ENCODE assay signal across 17 cellular contexts in the genomic region with DNA sequence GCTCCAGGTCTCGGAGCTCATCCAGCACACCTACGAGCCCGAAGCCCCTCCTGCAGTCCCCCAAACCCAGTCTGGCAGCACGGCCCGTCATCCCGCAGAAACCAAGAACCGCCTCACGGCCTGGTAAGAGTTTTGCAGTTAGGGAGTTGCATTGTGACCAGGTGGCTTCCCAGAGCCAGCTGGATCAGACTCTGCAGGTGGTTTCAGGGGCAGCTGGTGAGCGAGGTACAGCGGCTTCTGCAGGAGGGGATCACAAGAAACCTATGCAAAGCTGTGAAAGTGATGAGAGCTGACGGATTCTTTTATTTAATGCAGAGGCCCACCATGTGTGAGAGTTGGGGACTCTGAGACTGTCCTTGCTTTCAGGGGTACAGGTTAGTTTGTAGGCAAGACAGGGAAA.
"Had no signal": no experiment of that assay in that cellular context is flagged by ENCODE, and none has a peak within 500 bp of the region (broad histone marks: within the 10 kb centered on the region; RNA-seq: fewer than 3 reads in every experiment).

No MANE protein-coding gene starts in this region.

- ATAC-seq: activated T-helper 17 cell treated with anti-CD3 and anti-CD28 coated beads, Interleukin-2, amount 50 U/mL, for 72 hours; gastroesophageal sphincter; naive thymus-derived CD4-positive, alpha-beta T cell; sciatic nerve; stimulated activated memory B cell treated with anti-CD40 and anti-IgM and Interleukin-4, amounts not matched to agents 10 μg/mL and 1 μg/mL and 100 μg/mL, for 72 hours; WTC11 had no signal

- DNase-seq: activated naive CD4-positive, alpha-beta T cell; activated T-cell treated with anti-CD3 and anti-CD28 coated beads, Interleukin-2, amount 50 U/mL, for 24 hours; amniotic stem cell; head of caudate nucleus; hypothalamus; left ventricle myocardium inferior; naive thymus-derived CD4-positive, alpha-beta T cell; small intestine; stomach had no signal

- H3K27me3 Mint-ChIP-seq: activated naive CD8-positive, alpha-beta T cell; activated T-cell treated with anti-CD3 and anti-CD28 coated beads, Interleukin-2, amount 50 U/mL, for 24 hours; activated T-helper 17 cell treated with anti-CD3 and anti-CD28 coated beads, Interleukin-2, amount 50 U/mL, for 72 hours; central memory CD8-positive, alpha-beta T cell; naive thymus-derived CD4-positive, alpha-beta T cell; stimulated activated memory B cell treated with anti-CD40 and anti-IgM and Interleukin-4, amounts not matched to agents 10 μg/mL and 1 μg/mL and 100 μg/mL, for 72 hours had no signal

- H3K4me1 Mint-ChIP-seq: activated T-helper 17 cell treated with anti-CD3 and anti-CD28 coated beads, Interleukin-2, amount 50 U/mL, for 72 hours; central memory CD8-positive, alpha-beta T cell; neural progenitor cell; WTC11 had no signal

- H3K4me3 Mint-ChIP-seq: activated naive CD8-positive, alpha-beta T cell; activated T-cell treated with anti-CD3 and anti-CD28 coated beads, Interleukin-2, amount 50 U/mL, for 24 hours; activated T-helper 17 cell treated with anti-CD3 and anti-CD28 coated beads, Interleukin-2, amount 50 U/mL, for 72 hours; central memory CD8-positive, alpha-beta T cell; naive thymus-derived CD4-positive, alpha-beta T cell; neural progenitor cell; stimulated activated memory B cell treated with anti-CD40 and anti-IgM and Interleukin-4, amounts not matched to agents 10 μg/mL and 1 μg/mL and 100 μg/mL, for 72 hours; WTC11 had no signal

- H3K27ac Mint-ChIP-seq: activated naive CD8-positive, alpha-beta T cell; activated T-cell treated with anti-CD3 and anti-CD28 coated beads, Interleukin-2, amount 50 U/mL, for 24 hours; activated T-helper 17 cell treated with anti-CD3 and anti-CD28 coated beads, Interleukin-2, amount 50 U/mL, for 72 hours; naive thymus-derived CD4-positive, alpha-beta T cell; neural progenitor cell; stimulated activated memory B cell treated with anti-CD40 and anti-IgM and Interleukin-4, amounts not matched to agents 10 μg/mL and 1 μg/mL and 100 μg/mL, for 72 hours; WTC11 had no signal

- H3K9me3 Mint-ChIP-seq: activated T-cell treated with anti-CD3 and anti-CD28 coated beads, Interleukin-2, amount 50 U/mL, for 24 hours; activated T-helper 17 cell treated with anti-CD3 and anti-CD28 coated beads, Interleukin-2, amount 50 U/mL, for 72 hours; central memory CD8-positive, alpha-beta T cell; naive thymus-derived CD4-positive, alpha-beta T cell; neural progenitor cell; stimulated activated memory B cell treated with anti-CD40 and anti-IgM and Interleukin-4, amounts not matched to agents 10 μg/mL and 1 μg/mL and 100 μg/mL, for 72 hours; WTC11 had no signal
